ENCODE assay signal across 8 cellular contexts in genomic region chr5:151924564-151925395, GRCh38. TPM values are rescaled to one million over a fixed set of nuclear protein-coding genes. Genes with fewer than 3 reads are reported as not detected.
A peak's percentile ranks its signal among the peaks of the same experiment; 100 is the strongest.
DNase-seq lines count a peak whose midpoint lies in the region; ATAC-seq and TF ChIP-seq lines count a peak whose summit lies in the region.

Gene GLRA1, minus strand, starts transcription at chr5:151924851. Its CDS starts 302 bp downstream, at chr5:151924549.

- no peak within 1 kb of the TSS for H3K4me2 ChIP-seq in IMR-90 (ENCODE audit: low read depth, low read length)

- in situ Hi-C loops in IMR-90 (cut with MboI; ENCODE audit: low sequenced_read_pairs), result no loop called here

- no peaks in the 10 kb centered on the region for H3K36me3 ChIP-seq in CD8-positive, alpha-beta T cell (ENCODE audit: insufficient read depth, low read length)
- H3K36me3 ChIP-seq in IMR-90 (ENCODE audit: control insufficient read depth, insufficient read depth, low read length), result no peaks in the 10 kb centered on the region
- H3K36me3 ChIP-seq in stomach, result no peaks in the 10 kb centered on the region

- H3K4me1 Mint-ChIP-seq in CD8-positive, alpha-beta T cell (ENCODE audit: low read depth), result peaks cover 2% of the 10 kb centered on the region

- intact Hi-C loops in CD8-positive, alpha-beta T cell (cut with DNase I, micrococcal nuclease), result no loop called here
- intact Hi-C loops in IMR-90 (cut with micrococcal nuclease) (no loop called here), stomach (cut with DNase I; ENCODE audit: low total_unique reads) (no loop called here)

- no peak within 1 kb of the TSS for H2AFZ ChIP-seq in IMR-90 (replicated peaks; ENCODE audit: low read length, poor library complexity)

- ATAC-seq in CD8-positive, alpha-beta T cell, result peak; percentile 76
- ATAC-seq in IMR-90 (ENCODE audit: low read depth), result peak; percentile 79
- no peak for ATAC-seq in HG02588 (IDR thresholded peaks at IDR 0.05; ENCODE audit: unreplicated experiment)

- no peak within 1 kb of the TSS for H4K91ac ChIP-seq in IMR-90 (ENCODE audit: insufficient read depth, low read depth, low read length)

- dilution Hi-C loops in IMR-90 (cut with HindIII; ENCODE audit: low sequenced_read_pairs, unreplicated experiment), result no loop called here

- TF ChIP-seq POLR2A in IMR-90 (IDR thresholded peaks at IDR 0.05; ENCODE audit: low read depth, low read length), result no peak
- TF ChIP-seq POLR2A in stomach (IDR thresholded peaks at IDR 0.05), result no peak

- no peaks in the 10 kb centered on the region for H3K9me1 ChIP-seq in IMR-90 (ENCODE audit: insufficient read depth, low read length)

- H3K9me3 Mint-ChIP-seq in CD8-positive, alpha-beta T cell, result peaks cover 7% of the 10 kb centered on the region

- H2AK5ac ChIP-seq in IMR-90 (ENCODE audit: low read depth, low read length), result no peak within 1 kb of the TSS

- H3K23ac ChIP-seq in IMR-90 (ENCODE audit: low read depth, low read length), result no peak within 1 kb of the TSS

- H3K18ac ChIP-seq in IMR-90 (ENCODE audit: low read depth, low read length), result no peak within 1 kb of the TSS

- no peak within 1 kb of the TSS for H3K9ac ChIP-seq in IMR-90 (ENCODE audit: low read depth, low read length)

- no peaks in the 10 kb centered on the region for H3K9me3 ChIP-seq in CD8-positive, alpha-beta T cell (ENCODE audit: low read length)
- H3K9me3 ChIP-seq in IMR-90 (ENCODE audit: control insufficient read depth, insufficient read depth, low read length), result no peaks in the 10 kb centered on the region
- peaks cover 0 to 14% (median 3%) of the 10 kb centered on the region in 4 donors for H3K9me3 ChIP-seq in stomach

- H2AK9ac ChIP-seq in IMR-90 (replicated peaks; ENCODE audit: low read depth, low read length, poor library complexity), result no peak within 1 kb of the TSS

- H3K14ac ChIP-seq in IMR-90 (replicated peaks; ENCODE audit: low read depth, low read length), result no peak within 1 kb of the TSS

- H3K79me1 ChIP-seq in IMR-90 (ENCODE audit: low read depth in 1 of 2, low read length in 2 of 2), result no peaks in the 10 kb centered on the region

- H2BK15ac ChIP-seq in IMR-90 (ENCODE audit: low read depth, low read length), result no peak within 1 kb of the TSS

- H2BK5ac ChIP-seq in IMR-90 (ENCODE audit: low read depth, low read length, poor library complexity, severe bottlenecking), result no peak within 1 kb of the TSS

- no peak within 1 kb of the TSS for H3K27ac Mint-ChIP-seq in CD8-positive, alpha-beta T cell

- no TSS peak for BruUV-seq in IMR-90 (replicated peaks; lab: Mats Ljungman, UMichigan)

- H4K5ac ChIP-seq in IMR-90 (ENCODE audit: low read depth, low read length), result no peak within 1 kb of the TSS

- POLR2A ChIA-PET in CD8-positive, alpha-beta T cell (lab: Charles Lee), result no interaction called here
- POLR2A ChIA-PET in IMR-90 (lab: Charles Lee; ENCODE audit: unreplicated experiment), result no interaction called here

- WGBS in IMR-90 (ENCODE audit: extremely low coverage in 2 of 2, insufficient read length in 1 of 2), 2 experiments, result 6% methylated on average over 27 of the region's 48 CpGs; no CpG with 5 or more reads in 1 of the 2 experiments
- 8 to 14% (median 9%) methylated on average over 47 to 48 of the region's 48 CpGs for WGBS in stomach, 5 donors

- no peak within 1 kb of the TSS for H2BK20ac ChIP-seq in IMR-90 (ENCODE audit: low read depth, low read length)

- no peaks in the 10 kb centered on the region for H3K4me1 ChIP-seq in CD8-positive, alpha-beta T cell (ENCODE audit: insufficient read depth, low read length)
- H3K4me1 ChIP-seq in IMR-90 (ENCODE audit: control insufficient read depth, insufficient read depth, low read length), result no peaks in the 10 kb centered on the region
- no peaks in the 10 kb centered on the region for H3K4me1 ChIP-seq in stomach

- no peak within 1 kb of the TSS for H3K56ac ChIP-seq in IMR-90 (ENCODE audit: extremely low read depth, insufficient read depth, low read length)

- no peak within 1 kb of the TSS for H3K4me3 ChIP-seq in CD8-positive, alpha-beta T cell (ENCODE audit: low read depth, low read length)
- H3K4me3 ChIP-seq in IMR-90 (ENCODE audit: insufficient read depth, low read depth, low read length) (no peak within 1 kb of the TSS), stomach (no peak within 1 kb of the TSS)

- DNase-seq in CD8-positive, alpha-beta T cell, result peak; percentile 22 to 59 (median 45)
- DNase-seq in IMR-90 (peak; percentile 31), medulla oblongata (ENCODE audit: extremely low spot score) (peak; percentile 23), stomach (peak; percentile 32), NCI-H2171 treated with DMSO at 0.1 percent for 48 hours (lab: John Stamatoyannopoulos, UW) (no peak)
- DNase-seq in activated CD4-positive, alpha-beta T cell treated with anti-CD3 and anti-CD28 coated beads for 48 hours, result peak; percentile 66
- peak; percentile 44 for DNase-seq in effector CD4-positive, alpha-beta T cell

- no peak within 1 kb of the TSS for H2BK120ac ChIP-seq in IMR-90 (ENCODE audit: low read depth, low read length)

- no peaks in the 10 kb centered on the region for H3K27me3 ChIP-seq in CD8-positive, alpha-beta T cell (ENCODE audit: insufficient read depth, low read length)
- H3K27me3 ChIP-seq in IMR-90 (ENCODE audit: control insufficient read depth, insufficient read depth, low read length) (no peaks in the 10 kb centered on the region), stomach (peaks cover 0 to 34% (median 12%) of the 10 kb centered on the region in 3 donors)

- CTCF ChIA-PET in CD8-positive, alpha-beta T cell (lab: Charles Lee), result no interaction called here
- CTCF ChIA-PET in IMR-90 (lab: Yijun Ruan, JAX), result no interaction called here

- TF ChIP-seq CTCF in CD8-positive, alpha-beta T cell (IDR thresholded peaks at IDR 0.05), result no peak
- TF ChIP-seq CTCF in IMR-90 (conservative IDR thresholded peaks at IDR 0.05; ENCODE audit: low read depth, low read length) (no peak), stomach (IDR thresholded peaks at IDR 0.05) (no peak)

- H3K27me3 Mint-ChIP-seq in CD8-positive, alpha-beta T cell (ENCODE audit: low read depth), result peaks cover 28% of the 10 kb centered on the region

- no peak for TF ChIP-seq RAD21 in IMR-90 (IDR thresholded peaks at IDR 0.05; ENCODE audit: low read length)

- no peak within 1 kb of the TSS for H4K8ac ChIP-seq in IMR-90 (ENCODE audit: low read depth in 2 of 2, low read length in 2 of 2)

- no peak within 1 kb of the TSS for H3K4me3 Mint-ChIP-seq in CD8-positive, alpha-beta T cell

- TF ChIP-seq EP300 in stomach (IDR thresholded peaks at IDR 0.05), result no peak

- H3K27ac ChIP-seq in CD8-positive, alpha-beta T cell (ENCODE audit: low read depth, low read length), result no peak within 1 kb of the TSS
- H3K27ac ChIP-seq in IMR-90 (ENCODE audit: insufficient read depth, low read length), result no peak within 1 kb of the TSS
- H3K27ac ChIP-seq in stomach, result no peak within 1 kb of the TSS

- no peaks in the 10 kb centered on the region for H3K36me3 Mint-ChIP-seq in CD8-positive, alpha-beta T cell

- no peaks in the 10 kb centered on the region for H4K20me1 ChIP-seq in IMR-90 (ENCODE audit: insufficient read depth, low read length)

- H3K4ac ChIP-seq in IMR-90 (ENCODE audit: low read depth, low read length), result no peak within 1 kb of the TSS

TF ChIP-seq in IMR-90, 13 proteins besides CTCF, POLR2A, EP300 and RAD21:
- TF ChIP-seq RFX5 (IDR thresholded peaks at IDR 0.05; ENCODE audit: low read depth, low read length) (no peak), RCOR1 (IDR thresholded peaks at IDR 0.05; ENCODE audit: insufficient replicate concordance, low read length) (peak; percentile 93)

RNA-seq across cellular contexts. Expression of gene GLRA1, which starts in this region (rescaled TPM):
- not detected for total RNA-seq in CD8-positive, alpha-beta T cell
- not detected in 2 replicates for total RNA-seq in IMR-90 (2012; rRNA removed)
- not detected in 2 replicates for polyA plus RNA-seq in IMR-90 (2012; rRNA removed)
- not detected in 2 replicates for polyA plus RNA-seq in IMR-90 (2012; cell fraction: cytosol; rRNA removed)
- polyA plus RNA-seq in IMR-90 (2012; cell fraction: nucleus; rRNA removed; ENCODE audit: low replicate concordance), result not detected in 2 replicates
- total RNA-seq in stomach, result not detected
- polyA plus RNA-seq in stomach, result not detected

Comparison
In these comparisons a context has a peak if more than half of its experiments do, and no peak if none do; other contexts are left out.
1. Peak in DNase-seq and ATAC-seq in CD8-positive, alpha-beta T cell; RNA of the gene not detected or under 1 TPM.
2. Peak in DNase-seq and ATAC-seq in IMR-90; RNA of the gene not detected or under 1 TPM.
3. Peak in DNase-seq in stomach; RNA of the gene not detected or under 1 TPM.